8 cellular contexts compared by ENCODE assay signal in the genomic region with DNA sequence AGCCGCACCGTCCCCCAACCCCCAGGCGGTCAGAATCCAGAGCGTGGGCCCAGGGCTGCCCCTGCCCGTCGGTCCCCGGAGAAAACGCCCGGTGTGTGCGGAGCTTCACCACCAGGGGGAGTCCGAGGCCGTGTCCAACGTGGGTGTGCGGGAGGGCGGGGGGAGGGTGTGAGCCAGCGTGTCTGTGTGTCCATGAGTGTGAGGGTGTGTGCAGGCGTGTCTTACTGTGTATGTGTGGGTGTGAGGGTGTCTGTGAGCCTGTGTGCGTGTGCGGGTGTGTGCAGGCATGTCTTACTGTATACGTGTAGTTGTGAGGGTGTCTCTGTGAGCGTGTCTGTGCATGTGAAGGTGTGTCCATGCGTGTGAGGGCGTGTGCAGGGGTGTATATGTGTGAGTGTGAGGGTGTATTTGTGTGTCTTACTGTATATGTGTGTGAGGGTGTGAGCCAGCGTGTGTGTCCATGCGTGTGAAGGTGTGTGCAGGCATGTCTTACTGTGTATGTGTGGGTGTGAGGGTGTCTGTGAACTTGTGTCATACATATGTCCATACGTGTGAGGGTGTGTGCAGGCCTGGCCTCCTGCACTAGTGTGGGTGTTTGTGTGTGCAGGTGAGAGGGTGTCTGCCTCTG. TPM values are rescaled to one million over a fixed set of nuclear protein-coding genes. Genes with fewer than 3 reads are reported as not detected.
DNase-seq lines count a peak whose midpoint lies in the region; ATAC-seq and TF ChIP-seq lines count a peak whose summit lies in the region.

No MANE protein-coding gene starts in this region.

- H3K27me3 ChIP-seq in adipocyte (replicated peaks; ENCODE audit: control insufficient read depth, insufficient read depth, low read length) = peaks cover 39% of the 10 kb centered on the region
- H3K27me3 ChIP-seq in heart right ventricle = peaks cover 0 to 7% (median 0%) of the 10 kb centered on the region in 7 donors

- TF ChIP-seq CTCF in heart right ventricle (IDR thresholded peaks at IDR 0.05) (peak; percentile 73 to 85 (median 82)), retinal pigment epithelial cell (conservative IDR thresholded peaks at IDR 0.05; ENCODE audit: low read depth, low read length) (peak; percentile 87)

- peaks cover 3% of the 10 kb centered on the region for H3K4me1 ChIP-seq in adipocyte (ENCODE audit: control insufficient read depth, insufficient read depth, low read length)
- H3K4me1 ChIP-seq in heart right ventricle = peaks cover 0 to 25% (median 14%) of the 10 kb centered on the region in 9 donors

- DNase-seq in EH (ENCODE audit: low read depth) = peak; percentile 54
- DNase-seq in M059J (ENCODE audit: low read depth) = peak; percentile 59
- DNase-seq in T-helper 2 cell = peak; percentile 41 to 75 (median 67)
- DNase-seq in adipocyte (ENCODE audit: low read depth) = peak; percentile 87
- DNase-seq in heart right ventricle = peak; percentile 78 to 85
- DNase-seq in retinal pigment epithelial cell (ENCODE audit: low read depth) = no peak

- intact Hi-C loops in heart right ventricle (cut with DNase I) = loop anchor here (1.0 to 10.0 kb wide), 11 partner anchors 112 to 307 kb away; a partner anchor contains a TSS

- no peak overlapping the region for H3K4me3 ChIP-seq in adipocyte (ENCODE audit: low read length)
- no peak overlapping the region for H3K4me3 ChIP-seq in heart right ventricle
- no peak overlapping the region for H3K4me3 ChIP-seq in retinal pigment epithelial cell (ENCODE audit: low read length)

- H3K9me3 ChIP-seq in adipocyte (ENCODE audit: control insufficient read depth, low read length) = no peaks in the 10 kb centered on the region
- no peaks in the 10 kb centered on the region for H3K9me3 ChIP-seq in heart right ventricle

- WGBS in heart right ventricle, 2 donors = 25 to 27% methylated on average over 26 of the region's 26 CpGs

- H3K36me3 ChIP-seq in adipocyte (ENCODE audit: control insufficient read depth, insufficient read depth, low read length, severe bottlenecking) = no peaks in the 10 kb centered on the region
- H3K36me3 ChIP-seq in heart right ventricle = no peaks in the 10 kb centered on the region

- ATAC-seq in heart right ventricle = peak; percentile 59 to 86 (median 75)
- ATAC-seq in GM21390 (IDR thresholded peaks at IDR 0.05; ENCODE audit: unreplicated experiment) = no peak
- no peak for ATAC-seq in GM18909 (IDR thresholded peaks at IDR 0.05; ENCODE audit: poor library complexity, unreplicated experiment)

- H3K9ac ChIP-seq in adipocyte (ENCODE audit: low read length) = no peak overlapping the region

- H3K27ac ChIP-seq in heart right ventricle = no peak overlapping the region

RNA-seq across cellular contexts. Expression of a gene that starts 24.6 kb away (rescaled TPM):
- not detected in 2 replicates for total RNA-seq in M059J (2014; rRNA removed; shearing (Covaris generic))
- total RNA-seq in heart right ventricle = 1 to 10 TPM in 2 of 10 donors, under 1 TPM in 8; 0.11 to 5.1 (median 0.60) TPM
- 1 to 10 TPM in 1 of 2 donors, under 1 TPM in 1; 0.30 to 1.2 TPM for polyA plus RNA-seq in heart right ventricle

Comparison
In these comparisons a context has a peak if more than half of its experiments do, and no peak if none do; other contexts are left out.
1. ATAC-seq: peak in heart right ventricle (8 of 8); none in GM21390 (single experiment) and GM18909 (single experiment).